1 cellular context compared by ENCODE assay signal in the genomic region with DNA sequence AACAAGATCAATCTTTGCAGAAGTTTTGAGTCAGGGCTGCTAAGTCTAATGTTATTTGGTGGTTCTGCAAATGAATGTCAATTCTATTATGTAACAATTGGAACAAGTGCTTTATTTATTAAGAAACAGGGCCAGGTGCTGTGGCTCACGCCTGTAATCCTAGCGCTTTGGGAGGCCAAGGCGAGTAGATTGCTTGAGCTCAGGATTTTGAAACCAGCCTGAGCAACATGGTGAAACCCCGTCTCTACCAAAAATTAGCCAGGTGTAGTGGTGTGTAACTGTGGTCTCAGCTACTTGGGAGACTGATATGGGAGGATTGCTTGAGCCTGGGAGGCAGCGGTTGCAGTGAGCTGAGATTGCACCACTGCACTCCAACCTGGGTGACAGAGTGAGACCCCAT.
TF ChIP-seq lines count a peak whose summit lies in the region.

No MANE protein-coding gene starts in this region.

TF ChIP-seq in HepG2, 621 proteins besides CTCF, POLR2A, EP300 and RAD21 (continues in another document):
- TF ChIP-seq FLYWCH1 (CRISPR knock-in tag; IDR thresholded peaks at IDR 0.05) (no peak), ZSCAN21 (CRISPR knock-in tag; IDR thresholded peaks at IDR 0.05; ENCODE audit: borderline replicate concordance) (no peak), PHF8 (CRISPR knock-in tag; IDR thresholded peaks at IDR 0.05) (0 out of 2 replicates have a peak, but pooled peaks have one; percentile 15), RAD51 (IDR thresholded peaks at IDR 0.05; ENCODE audit: borderline replicate concordance) (no peak), SMC3 (IDR thresholded peaks at IDR 0.05; ENCODE audit: low read length) (no peak), SRY (CRISPR knock-in tag; IDR thresholded peaks at IDR 0.05) (no peak), ZMYM2 (CRISPR knock-in tag; IDR thresholded peaks at IDR 0.05) (0 out of 2 replicates have a peak, but pooled peaks have one; percentile 50), MXD4 (CRISPR knock-in tag; IDR thresholded peaks at IDR 0.05) (0 out of 2 replicates have a peak, but pooled peaks have one; percentile 23), ZNF331 (CRISPR knock-in tag; IDR thresholded peaks at IDR 0.05) (no peak), PHF21A (CRISPR knock-in tag; IDR thresholded peaks at IDR 0.05) (no peak), SIN3A (IDR thresholded peaks at IDR 0.05; ENCODE audit: borderline replicate concordance, low read depth, low read length) (no peak), SOX6 (IDR thresholded peaks at IDR 0.05) (no peak), SOX6 (CRISPR knock-in tag; IDR thresholded peaks at IDR 0.05) (peak; percentile 36; the same call in 1 of the 2 replicates), MIER2 (CRISPR knock-in tag; IDR thresholded peaks at IDR 0.05) (no peak), ZNF292 (CRISPR knock-in tag; IDR thresholded peaks at IDR 0.05; ENCODE audit: borderline replicate concordance, low read depth) (peak; percentile 83; the same call in 1 of the 2 replicates), IKZF1 (IDR thresholded peaks at IDR 0.05) (no peak), SOX5 (CRISPR knock-in tag; IDR thresholded peaks at IDR 0.05; ENCODE audit: borderline replicate concordance) (peak; percentile 9; the same call in 1 of the 2 replicates), DPF2 (CRISPR knock-in tag; IDR thresholded peaks at IDR 0.05; ENCODE audit: borderline replicate concordance, low read depth) (no peak; the same call in 1 of the 2 replicates), CREB1 (IDR thresholded peaks at IDR 0.05) (no peak), CREB1 (CRISPR knock-in tag; IDR thresholded peaks at IDR 0.05) (0 out of 2 replicates have a peak, but pooled peaks have one; percentile 28), ZMAT3 (CRISPR knock-in tag; conservative IDR thresholded peaks at IDR 0.05) (0 out of 2 replicates have a peak, but pooled peaks have one; percentile 7), ZMYM3 (CRISPR knock-in tag; IDR thresholded peaks at IDR 0.05) (peak; percentile 49; the same call in 1 of the 2 replicates), CBX5 (CRISPR knock-in tag; IDR thresholded peaks at IDR 0.05; ENCODE audit: borderline replicate concordance) (no peak), POGZ (CRISPR knock-in tag; IDR thresholded peaks at IDR 0.05) (peak; percentile 44; the same call in 1 of the 2 replicates), CEBPB (IDR thresholded peaks at IDR 0.05; ENCODE audit: borderline replicate concordance, low read depth, low read length) (peak; percentile 0; the same call in 1 of the 2 replicates), HOXA3 (CRISPR knock-in tag; IDR thresholded peaks at IDR 0.05) (no peak), PPARG (CRISPR knock-in tag; conservative IDR thresholded peaks at IDR 0.05) (no peak), TARDBP (CRISPR knock-in tag; IDR thresholded peaks at IDR 0.05) (0 out of 2 replicates have a peak, but pooled peaks have one; percentile 27), RNF2 (conservative IDR thresholded peaks at IDR 0.05; ENCODE audit: low read depth) (no peak), KLF16 (CRISPR knock-in tag; IDR thresholded peaks at IDR 0.05) (peak in 1 of 2 experiments; percentile 16; a peak in 1 of 4 replicates)
- TF ChIP-seq, protein P1, sequence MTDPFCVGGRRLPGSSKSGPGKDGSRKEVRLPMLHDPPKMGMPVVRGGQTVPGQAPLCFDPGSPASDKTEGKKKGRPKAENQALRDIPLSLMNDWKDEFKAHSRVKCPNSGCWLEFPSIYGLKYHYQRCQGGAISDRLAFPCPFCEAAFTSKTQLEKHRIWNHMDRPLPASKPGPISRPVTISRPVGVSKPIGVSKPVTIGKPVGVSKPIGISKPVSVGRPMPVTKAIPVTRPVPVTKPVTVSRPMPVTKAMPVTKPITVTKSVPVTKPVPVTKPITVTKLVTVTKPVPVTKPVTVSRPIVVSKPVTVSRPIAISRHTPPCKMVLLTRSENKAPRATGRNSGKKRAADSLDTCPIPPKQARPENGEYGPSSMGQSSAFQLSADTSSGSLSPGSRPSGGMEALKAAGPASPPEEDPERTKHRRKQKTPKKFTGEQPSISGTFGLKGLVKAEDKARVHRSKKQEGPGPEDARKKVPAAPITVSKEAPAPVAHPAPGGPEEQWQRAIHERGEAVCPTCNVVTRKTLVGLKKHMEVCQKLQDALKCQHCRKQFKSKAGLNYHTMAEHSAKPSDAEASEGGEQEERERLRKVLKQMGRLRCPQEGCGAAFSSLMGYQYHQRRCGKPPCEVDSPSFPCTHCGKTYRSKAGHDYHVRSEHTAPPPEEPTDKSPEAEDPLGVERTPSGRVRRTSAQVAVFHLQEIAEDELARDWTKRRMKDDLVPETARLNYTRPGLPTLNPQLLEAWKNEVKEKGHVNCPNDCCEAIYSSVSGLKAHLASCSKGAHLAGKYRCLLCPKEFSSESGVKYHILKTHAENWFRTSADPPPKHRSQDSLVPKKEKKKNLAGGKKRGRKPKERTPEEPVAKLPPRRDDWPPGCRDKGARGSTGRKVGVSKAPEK (CRISPR knock-in tag; IDR thresholded peaks at IDR 0.05; ENCODE audit: borderline replicate concordance) = 0 out of 2 replicates have a peak, but pooled peaks have one; percentile 54
- TF ChIP-seq, protein P2, sequence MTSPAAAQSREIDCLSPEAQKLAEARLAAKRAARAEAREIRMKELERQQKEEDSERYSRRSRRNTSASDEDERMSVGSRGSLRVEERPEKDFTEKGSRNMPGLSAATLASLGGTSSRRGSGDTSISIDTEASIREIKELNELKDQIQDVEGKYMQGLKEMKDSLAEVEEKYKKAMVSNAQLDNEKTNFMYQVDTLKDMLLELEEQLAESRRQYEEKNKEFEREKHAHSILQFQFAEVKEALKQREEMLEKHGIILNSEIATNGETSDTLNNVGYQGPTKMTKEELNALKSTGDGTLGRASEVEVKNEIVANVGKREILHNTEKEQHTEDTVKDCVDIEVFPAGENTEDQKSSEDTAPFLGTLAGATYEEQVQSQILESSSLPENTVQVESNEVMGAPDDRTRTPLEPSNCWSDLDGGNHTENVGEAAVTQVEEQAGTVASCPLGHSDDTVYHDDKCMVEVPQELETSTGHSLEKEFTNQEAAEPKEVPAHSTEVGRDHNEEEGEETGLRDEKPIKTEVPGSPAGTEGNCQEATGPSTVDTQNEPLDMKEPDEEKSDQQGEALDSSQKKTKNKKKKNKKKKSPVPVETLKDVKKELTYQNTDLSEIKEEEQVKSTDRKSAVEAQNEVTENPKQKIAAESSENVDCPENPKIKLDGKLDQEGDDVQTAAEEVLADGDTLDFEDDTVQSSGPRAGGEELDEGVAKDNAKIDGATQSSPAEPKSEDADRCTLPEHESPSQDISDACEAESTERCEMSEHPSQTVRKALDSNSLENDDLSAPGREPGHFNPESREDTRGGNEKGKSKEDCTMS (CRISPR knock-in tag; conservative IDR thresholded peaks at IDR 0.05) = no peak
- TF ChIP-seq, protein P3, sequence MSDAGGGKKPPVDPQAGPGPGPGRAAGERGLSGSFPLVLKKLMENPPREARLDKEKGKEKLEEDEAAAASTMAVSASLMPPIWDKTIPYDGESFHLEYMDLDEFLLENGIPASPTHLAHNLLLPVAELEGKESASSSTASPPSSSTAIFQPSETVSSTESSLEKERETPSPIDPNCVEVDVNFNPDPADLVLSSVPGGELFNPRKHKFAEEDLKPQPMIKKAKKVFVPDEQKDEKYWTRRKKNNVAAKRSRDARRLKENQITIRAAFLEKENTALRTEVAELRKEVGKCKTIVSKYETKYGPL (CRISPR knock-in tag; IDR thresholded peaks at IDR 0.05) = 0 out of 2 replicates have a peak, but pooled peaks have one; percentile 68
- TF ChIP-seq, protein P4, sequence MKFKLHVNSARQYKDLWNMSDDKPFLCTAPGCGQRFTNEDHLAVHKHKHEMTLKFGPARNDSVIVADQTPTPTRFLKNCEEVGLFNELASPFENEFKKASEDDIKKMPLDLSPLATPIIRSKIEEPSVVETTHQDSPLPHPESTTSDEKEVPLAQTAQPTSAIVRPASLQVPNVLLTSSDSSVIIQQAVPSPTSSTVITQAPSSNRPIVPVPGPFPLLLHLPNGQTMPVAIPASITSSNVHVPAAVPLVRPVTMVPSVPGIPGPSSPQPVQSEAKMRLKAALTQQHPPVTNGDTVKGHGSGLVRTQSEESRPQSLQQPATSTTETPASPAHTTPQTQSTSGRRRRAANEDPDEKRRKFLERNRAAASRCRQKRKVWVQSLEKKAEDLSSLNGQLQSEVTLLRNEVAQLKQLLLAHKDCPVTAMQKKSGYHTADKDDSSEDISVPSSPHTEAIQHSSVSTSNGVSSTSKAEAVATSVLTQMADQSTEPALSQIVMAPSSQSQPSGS (CRISPR knock-in tag; IDR thresholded peaks at IDR 0.05) = 0 out of 2 replicates have a peak, but pooled peaks have one; percentile 18
- TF ChIP-seq, protein P5, sequence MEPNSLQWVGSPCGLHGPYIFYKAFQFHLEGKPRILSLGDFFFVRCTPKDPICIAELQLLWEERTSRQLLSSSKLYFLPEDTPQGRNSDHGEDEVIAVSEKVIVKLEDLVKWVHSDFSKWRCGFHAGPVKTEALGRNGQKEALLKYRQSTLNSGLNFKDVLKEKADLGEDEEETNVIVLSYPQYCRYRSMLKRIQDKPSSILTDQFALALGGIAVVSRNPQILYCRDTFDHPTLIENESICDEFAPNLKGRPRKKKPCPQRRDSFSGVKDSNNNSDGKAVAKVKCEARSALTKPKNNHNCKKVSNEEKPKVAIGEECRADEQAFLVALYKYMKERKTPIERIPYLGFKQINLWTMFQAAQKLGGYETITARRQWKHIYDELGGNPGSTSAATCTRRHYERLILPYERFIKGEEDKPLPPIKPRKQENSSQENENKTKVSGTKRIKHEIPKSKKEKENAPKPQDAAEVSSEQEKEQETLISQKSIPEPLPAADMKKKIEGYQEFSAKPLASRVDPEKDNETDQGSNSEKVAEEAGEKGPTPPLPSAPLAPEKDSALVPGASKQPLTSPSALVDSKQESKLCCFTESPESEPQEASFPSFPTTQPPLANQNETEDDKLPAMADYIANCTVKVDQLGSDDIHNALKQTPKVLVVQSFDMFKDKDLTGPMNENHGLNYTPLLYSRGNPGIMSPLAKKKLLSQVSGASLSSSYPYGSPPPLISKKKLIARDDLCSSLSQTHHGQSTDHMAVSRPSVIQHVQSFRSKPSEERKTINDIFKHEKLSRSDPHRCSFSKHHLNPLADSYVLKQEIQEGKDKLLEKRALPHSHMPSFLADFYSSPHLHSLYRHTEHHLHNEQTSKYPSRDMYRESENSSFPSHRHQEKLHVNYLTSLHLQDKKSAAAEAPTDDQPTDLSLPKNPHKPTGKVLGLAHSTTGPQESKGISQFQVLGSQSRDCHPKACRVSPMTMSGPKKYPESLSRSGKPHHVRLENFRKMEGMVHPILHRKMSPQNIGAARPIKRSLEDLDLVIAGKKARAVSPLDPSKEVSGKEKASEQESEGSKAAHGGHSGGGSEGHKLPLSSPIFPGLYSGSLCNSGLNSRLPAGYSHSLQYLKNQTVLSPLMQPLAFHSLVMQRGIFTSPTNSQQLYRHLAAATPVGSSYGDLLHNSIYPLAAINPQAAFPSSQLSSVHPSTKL (CRISPR knock-in tag; IDR thresholded peaks at IDR 0.05) = 0 out of 2 replicates have a peak, but pooled peaks have one; percentile 12
- TF ChIP-seq, protein P6, sequence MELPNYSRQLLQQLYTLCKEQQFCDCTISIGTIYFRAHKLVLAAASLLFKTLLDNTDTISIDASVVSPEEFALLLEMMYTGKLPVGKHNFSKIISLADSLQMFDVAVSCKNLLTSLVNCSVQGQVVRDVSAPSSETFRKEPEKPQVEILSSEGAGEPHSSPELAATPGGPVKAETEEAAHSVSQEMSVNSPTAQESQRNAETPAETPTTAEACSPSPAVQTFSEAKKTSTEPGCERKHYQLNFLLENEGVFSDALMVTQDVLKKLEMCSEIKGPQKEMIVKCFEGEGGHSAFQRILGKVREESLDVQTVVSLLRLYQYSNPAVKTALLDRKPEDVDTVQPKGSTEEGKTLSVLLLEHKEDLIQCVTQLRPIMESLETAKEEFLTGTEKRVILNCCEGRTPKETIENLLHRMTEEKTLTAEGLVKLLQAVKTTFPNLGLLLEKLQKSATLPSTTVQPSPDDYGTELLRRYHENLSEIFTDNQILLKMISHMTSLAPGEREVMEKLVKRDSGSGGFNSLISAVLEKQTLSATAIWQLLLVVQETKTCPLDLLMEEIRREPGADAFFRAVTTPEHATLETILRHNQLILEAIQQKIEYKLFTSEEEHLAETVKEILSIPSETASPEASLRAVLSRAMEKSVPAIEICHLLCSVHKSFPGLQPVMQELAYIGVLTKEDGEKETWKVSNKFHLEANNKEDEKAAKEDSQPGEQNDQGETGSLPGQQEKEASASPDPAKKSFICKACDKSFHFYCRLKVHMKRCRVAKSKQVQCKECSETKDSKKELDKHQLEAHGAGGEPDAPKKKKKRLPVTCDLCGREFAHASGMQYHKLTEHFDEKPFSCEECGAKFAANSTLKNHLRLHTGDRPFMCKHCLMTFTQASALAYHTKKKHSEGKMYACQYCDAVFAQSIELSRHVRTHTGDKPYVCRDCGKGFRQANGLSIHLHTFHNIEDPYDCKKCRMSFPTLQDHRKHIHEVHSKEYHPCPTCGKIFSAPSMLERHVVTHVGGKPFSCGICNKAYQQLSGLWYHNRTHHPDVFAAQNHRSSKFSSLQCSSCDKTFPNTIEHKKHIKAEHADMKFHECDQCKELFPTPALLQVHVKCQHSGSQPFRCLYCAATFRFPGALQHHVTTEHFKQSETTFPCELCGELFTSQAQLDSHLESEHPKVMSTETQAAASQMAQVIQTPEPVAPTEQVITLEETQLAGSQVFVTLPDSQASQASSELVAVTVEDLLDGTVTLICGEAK (IDR thresholded peaks at IDR 0.05) = no peak
- TF ChIP-seq, protein P6 (CRISPR knock-in tag; IDR thresholded peaks at IDR 0.05) = peak; percentile 97
